ENCODE assay signal across 9 cellular contexts in genomic region chr3:166837535-166837934, GRCh38.
DNase-seq lines count a peak whose midpoint lies in the region; ATAC-seq and TF ChIP-seq lines count a peak whose summit lies in the region.
"Had no signal": no experiment of that assay in that cellular context is flagged by ENCODE, and none has a peak within 500 bp of the region (broad histone marks: within the 10 kb centered on the region; RNA-seq: fewer than 3 reads in every experiment).

No MANE protein-coding gene starts in this region.

- no peak overlapping the region for H3K4me3 ChIP-seq in GM12865 (ENCODE audit: low read depth, low read length)
- H3K4me3 ChIP-seq: GM23248 had no signal

- peak; percentile 18 for DNase-seq in GM12865 (ENCODE audit: low read depth)
- peak; percentile 59 for DNase-seq in RPMI8226
- peak; percentile 45 for DNase-seq in left kidney (ENCODE audit: low read depth, low spot score)
- DNase-seq in GM19240 (ENCODE audit: insufficient read length, low spot score), result no peak
- DNase-seq in T-helper 9 cell, result no peak
- no peak for DNase-seq in activated gamma-delta T cell (lab: John Stamatoyannopoulos, UW)
- DNase-seq: GM23248 had no signal

- peak; percentile 30 for TF ChIP-seq CTCF in GM12865 (IDR thresholded peaks at IDR 0.05; ENCODE audit: insufficient read depth, low read depth, low read length, missing control alignments)

- ATAC-seq in HG02981 (IDR thresholded peaks at IDR 0.05; ENCODE audit: unreplicated experiment) (peak; percentile 72), GM21529 (IDR thresholded peaks at IDR 0.05; ENCODE audit: unreplicated experiment) (no peak)

Comparison
In these comparisons a context has a peak if more than half of its experiments do, and no peak if none do; other contexts are left out.
1. DNase-seq: peak in GM12865 (single experiment), RPMI8226 (single experiment) and left kidney (single experiment); none in GM19240 (single experiment), T-helper 9 cell (single experiment) and activated gamma-delta T cell (single experiment).